In the genomic region with DNA sequence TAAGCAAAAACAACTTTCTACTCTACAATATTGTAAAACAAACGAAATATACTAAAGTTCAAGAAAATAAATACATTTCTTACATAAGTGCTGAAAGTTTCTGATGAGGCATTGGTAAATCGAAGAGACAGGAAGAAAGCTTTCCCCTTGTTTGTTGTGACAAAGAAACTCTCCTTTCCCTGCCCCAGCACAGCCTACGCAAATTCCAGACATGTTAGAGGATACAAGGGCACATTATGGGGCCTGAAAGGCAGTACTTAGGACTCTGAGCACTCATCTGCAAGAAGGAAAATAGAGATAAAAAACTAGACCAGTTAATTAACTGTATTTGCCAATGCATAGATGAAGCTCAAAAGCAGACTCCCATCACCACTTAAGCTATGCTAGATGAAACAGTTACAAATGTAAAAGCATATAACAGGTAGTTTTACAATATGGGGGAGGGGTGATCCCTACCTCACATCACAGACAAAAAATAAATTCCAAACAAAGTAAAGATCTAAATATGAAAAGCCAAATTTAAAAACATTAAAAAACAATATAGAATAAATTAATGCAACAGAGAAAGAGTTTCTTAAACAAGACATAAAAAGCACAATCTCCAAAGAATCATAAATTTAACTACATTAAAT, we compare ENCODE assay signal across 19 cellular contexts. TPM values are rescaled to one million over a fixed set of nuclear protein-coding genes. Genes with fewer than 3 reads are reported as not detected.
A peak's percentile ranks its signal among the peaks of the same experiment; 100 is the strongest.
DNase-seq lines count a peak whose midpoint lies in the region; FAIRE-seq and TF ChIP-seq lines count a peak whose summit lies in the region.
"Had no signal": no experiment of that assay in that cellular context is flagged by ENCODE, and none has a peak within 500 bp of the region (broad histone marks: within the 10 kb centered on the region; RNA-seq: fewer than 3 reads in every experiment).

No MANE protein-coding gene starts in this region.

- H3K9ac ChIP-seq in adipocyte (ENCODE audit: low read length) (peak overlapping the region; percentile 1), neural progenitor cell (no peak overlapping the region), SK-N-SH (no peak overlapping the region)

- FAIRE-seq in GM12892 (lab: Jason Lieb, UNC), result no peak

- peaks cover 20% of the 10 kb centered on the region for H3K36me3 Mint-ChIP-seq in neural progenitor cell

- H4K20me1 ChIP-seq in neural progenitor cell (ENCODE audit: low read depth) (no peaks in the 10 kb centered on the region), SK-N-SH (ENCODE audit: insufficient read depth) (no peaks in the 10 kb centered on the region)

- CTCF ChIA-PET in SK-N-SH (lab: Yijun Ruan, JAX), result interaction anchor here (1.2 to 8.9 kb wide), 2 partner anchors 8 to 36 kb away, joined by 3 to 57 read pairs; no protein-coding TSS in a partner anchor

- no peak overlapping the region for H3K4me3 ChIP-seq in adipocyte (ENCODE audit: low read length)
- no peak overlapping the region for H3K4me3 ChIP-seq in fibroblast of mammary gland (ENCODE audit: control insufficient read depth, low read depth, low read length)
- H3K4me3 ChIP-seq in neural progenitor cell, result no peak overlapping the region
- H3K4me3 ChIP-seq in SK-N-SH (ENCODE audit: low read depth in 2 of 2, low read length in 1 of 2), result no peak overlapping the region
- H3K4me3 ChIP-seq: PC-9, suprapubic skin had no signal

- no peaks in the 10 kb centered on the region for H3K36me3 ChIP-seq in adipocyte (ENCODE audit: control insufficient read depth, insufficient read depth, low read length, severe bottlenecking)
- peaks cover 4% of the 10 kb centered on the region for H3K36me3 ChIP-seq in neural progenitor cell
- no peaks in the 10 kb centered on the region for H3K36me3 ChIP-seq in SK-N-SH (replicated peaks in 1 of 2; ENCODE audit: control insufficient read depth in 1 of 2, insufficient read depth in 2 of 2, low read length in 1 of 2)
- H3K36me3 ChIP-seq: suprapubic skin had no signal

- no peak overlapping the region for H3K27ac Mint-ChIP-seq in neural progenitor cell
- H3K27ac Mint-ChIP-seq: activated CD4-positive, alpha-beta memory T cell treated with anti-CD3 and anti-CD28 coated beads, Interleukin-2, amount 10 ng/mL, durations not matched to agents 7 days and 5 days; activated naive CD8-positive, alpha-beta T cell treated with anti-CD3 and anti-CD28 coated beads for 36 hours; activated T-cell treated with anti-CD3 and anti-CD28 coated beads, Interleukin-2, amount 50 U/mL, for 72 hours; endodermal cell; IgD-negative memory B cell; memory B cell had no signal

- H3K4me1 ChIP-seq in adipocyte (ENCODE audit: control insufficient read depth, insufficient read depth, low read length) (peaks cover 3% of the 10 kb centered on the region), neural progenitor cell (no peaks in the 10 kb centered on the region), SK-N-SH (ENCODE audit: control insufficient read depth in 1 of 2, insufficient read depth in 2 of 2, low read depth in 1 of 2, low read length in 1 of 2) (no peaks in the 10 kb centered on the region; a peak in 1 of 4 replicates)
- H3K4me1 ChIP-seq: Caco-2, suprapubic skin had no signal

- H3F3A ChIP-seq in neural progenitor cell (ENCODE audit: low read depth) (peaks cover 8% of the 10 kb centered on the region), SK-N-SH (replicated peaks; ENCODE audit: insufficient read depth) (no peaks in the 10 kb centered on the region)

- H3K9me3 ChIP-seq in adipocyte (ENCODE audit: control insufficient read depth, low read length) (no peaks in the 10 kb centered on the region), neural progenitor cell (ENCODE audit: low read depth) (peaks cover 7% of the 10 kb centered on the region), SK-N-SH (no peaks in the 10 kb centered on the region)
- H3K9me3 ChIP-seq: Caco-2, suprapubic skin had no signal

- H3K27me3 ChIP-seq in adipocyte (replicated peaks; ENCODE audit: control insufficient read depth, insufficient read depth, low read length), result no peaks in the 10 kb centered on the region
- H3K27me3 ChIP-seq in neural progenitor cell, result no peaks in the 10 kb centered on the region
- no peaks in the 10 kb centered on the region for H3K27me3 ChIP-seq in SK-N-SH (ENCODE audit: insufficient read depth)
- H3K27me3 ChIP-seq: suprapubic skin had no signal

- no peaks in the 10 kb centered on the region for H3K27me3 Mint-ChIP-seq in neural progenitor cell (ENCODE audit: insufficient read depth, low read depth)
- H3K27me3 Mint-ChIP-seq: activated CD4-positive, alpha-beta memory T cell treated with anti-CD3 and anti-CD28 coated beads, Interleukin-2, amount 10 ng/mL, durations not matched to agents 7 days and 5 days; activated naive CD8-positive, alpha-beta T cell treated with anti-CD3 and anti-CD28 coated beads for 36 hours; IgD-negative memory B cell; memory B cell had no signal

- POLR2A ChIA-PET in SK-N-SH (lab: Yijun Ruan, JAX), result no interaction called here

- no peak overlapping the region for H2AFZ ChIP-seq in neural progenitor cell (replicated peaks)
- no peak overlapping the region for H2AFZ ChIP-seq in SK-N-SH (ENCODE audit: low read depth)
- H2AFZ ChIP-seq: PC-9 had no signal

- no peak for TF ChIP-seq CTCF in fibroblast of mammary gland (conservative IDR thresholded peaks at IDR 0.05; ENCODE audit: control insufficient read depth, insufficient read depth, low read depth, low read length)
- TF ChIP-seq CTCF in neural progenitor cell (IDR thresholded peaks at IDR 0.05), result no peak
- no peak for TF ChIP-seq CTCF in SK-N-SH (IDR thresholded peaks at IDR 0.05)

- no peaks in the 10 kb centered on the region for H3K9me2 ChIP-seq in SK-N-SH

- no peak for TF ChIP-seq EP300 in SK-N-SH (IDR thresholded peaks at IDR 0.05; ENCODE audit: borderline replicate concordance in 1 of 2, low read depth in 1 of 2, low read length in 1 of 2)

- peaks cover 10% of the 10 kb centered on the region for H3K9me3 Mint-ChIP-seq in neural progenitor cell
- H3K9me3 Mint-ChIP-seq: activated CD4-positive, alpha-beta memory T cell treated with anti-CD3 and anti-CD28 coated beads, Interleukin-2, amount 10 ng/mL, durations not matched to agents 7 days and 5 days; activated naive CD8-positive, alpha-beta T cell treated with anti-CD3 and anti-CD28 coated beads for 36 hours; activated T-cell treated with anti-CD3 and anti-CD28 coated beads, Interleukin-2, amount 50 U/mL, for 72 hours had no signal

- DNase-seq in GM04503 (ENCODE audit: low read depth) (peak; percentile 16), adipocyte (ENCODE audit: low read depth) (peak; percentile 36), fibroblast of mammary gland (ENCODE audit: low read depth) (peak; percentile 61), neural progenitor cell (ENCODE audit: low spot score) (peak; percentile 18), retina (no peak), GM12892 (ENCODE audit: insufficient read length) (no peak), NCI-H146 treated with DMSO at 0.1 percent for 48 hours (lab: John Stamatoyannopoulos, UW; ENCODE audit: unreplicated experiment) (no peak), SK-N-SH (no peak)
- DNase-seq: activated CD4-positive, alpha-beta memory T cell treated with anti-CD3 and anti-CD28 coated beads, Interleukin-2, amount 10 ng/mL, durations not matched to agents 7 days and 5 days; activated naive CD8-positive, alpha-beta T cell treated with anti-CD3 and anti-CD28 coated beads for 36 hours; activated T-cell treated with anti-CD3 and anti-CD28 coated beads, Interleukin-2, amount 50 U/mL, for 72 hours; Caco-2; endodermal cell; NCI-H2107; NCI-H748 treated with DMSO at 0.1 percent for 48 hours; PC-9 had no signal

- H3K79me2 ChIP-seq in neural progenitor cell (ENCODE audit: low read depth) (peaks cover 73% of the 10 kb centered on the region), SK-N-SH (ENCODE audit: insufficient read depth) (peaks cover 48% of the 10 kb centered on the region)

- no peak overlapping the region for H3K27ac ChIP-seq in neural progenitor cell
- no peak overlapping the region for H3K27ac ChIP-seq in SK-N-SH (ENCODE audit: low read depth in 2 of 2, low read length in 1 of 2)
- H3K27ac ChIP-seq: PC-9, suprapubic skin had no signal

- TF ChIP-seq POLR2A in GM12892 (IDR thresholded peaks at IDR 0.05; ENCODE audit: low read depth, low read length), result no peak

- H3K4me1 Mint-ChIP-seq in neural progenitor cell, result no peaks in the 10 kb centered on the region

- TF ChIP-seq RAD21 in SK-N-SH (IDR thresholded peaks at IDR 0.05; ENCODE audit: low read length), result no peak

- no peak overlapping the region for H3K4me2 ChIP-seq in neural progenitor cell
- no peak overlapping the region for H3K4me2 ChIP-seq in SK-N-SH
- H3K4me2 ChIP-seq: PC-9 had no signal

- no peak overlapping the region for H3K4me3 Mint-ChIP-seq in neural progenitor cell
- H3K4me3 Mint-ChIP-seq: activated CD4-positive, alpha-beta memory T cell treated with anti-CD3 and anti-CD28 coated beads, Interleukin-2, amount 10 ng/mL, durations not matched to agents 7 days and 5 days; activated naive CD8-positive, alpha-beta T cell treated with anti-CD3 and anti-CD28 coated beads for 36 hours; activated T-cell treated with anti-CD3 and anti-CD28 coated beads, Interleukin-2, amount 50 U/mL, for 72 hours; endodermal cell; IgD-negative memory B cell; memory B cell had no signal

- WGBS in SK-N-SH (ENCODE audit: low lambda C conversion rate), result 89% methylated on average over 3 of the region's 3 CpGs

TF ChIP-seq in SK-N-SH, 30 proteins besides CTCF, POLR2A, EP300 and RAD21 (continues in another document):
- TF ChIP-seq NRF1 (IDR thresholded peaks at IDR 0.05; ENCODE audit: low read depth, low read length), result no peak

RNA-seq across cellular contexts. Expression of a gene that starts 21.8 kb away (rescaled TPM):
- total RNA-seq in neural progenitor cell (ENCODE audit: low replicate concordance), result 58.9 and 88.8 TPM in 2 replicates
- 18.7 TPM for polyA plus RNA-seq in GM12892 (2012; ENCODE audit: missing spikeins)
- polyA plus RNA-seq in SK-N-SH (2012; rRNA removed), result 3.8 and 4.5 TPM in 2 replicates
- 5.0 and 5.1 TPM in 2 replicates for polyA plus RNA-seq in SK-N-SH (2012; cell fraction: cytosol; rRNA removed)
- 7.0 and 8.5 TPM in 2 replicates for polyA plus RNA-seq in SK-N-SH (2012; cell fraction: nucleus; rRNA removed)

RNA-seq across cellular contexts. Expression of a gene that starts 48.4 kb away (rescaled TPM):
- total RNA-seq in neural progenitor cell (ENCODE audit: low replicate concordance), result 2.0 and 8.8 TPM in 2 replicates
- polyA plus RNA-seq in GM12892 (2012; ENCODE audit: missing spikeins), result 0.34 TPM
- 1.3 and 1.8 TPM in 2 replicates for polyA plus RNA-seq in SK-N-SH (2012; rRNA removed)
- 1.4 and 1.5 TPM in 2 replicates for polyA plus RNA-seq in SK-N-SH (2012; cell fraction: cytosol; rRNA removed)
- 0.89 and 1.2 TPM in 2 replicates for polyA plus RNA-seq in SK-N-SH (2012; cell fraction: nucleus; rRNA removed)

Comparison
In these comparisons a context has a peak if more than half of its experiments do, and no peak if none do; other contexts are left out.
1. DNase-seq: peak in GM04503 (single experiment), adipocyte (single experiment), fibroblast of mammary gland (single experiment) and neural progenitor cell (single experiment); none in retina (single experiment), GM12892 (single experiment), NCI-H146 treated with DMSO at 0.1 percent for 48 hours (single experiment) and SK-N-SH (single experiment).